In genomic region chr5:21097661-21098060, GRCh38 we compare ENCODE assay signal across 7 cellular contexts.
"Had no signal": no experiment of that assay in that cellular context is flagged by ENCODE, and none has a peak within 500 bp of the region (broad histone marks: within the 10 kb centered on the region; RNA-seq: fewer than 3 reads in every experiment).

No MANE protein-coding gene starts in this region.

- H3K9me3 ChIP-seq: HAP-1 had no signal

- H3K4me3 ChIP-seq: GM23248, HAP-1 had no signal

- H3K9ac ChIP-seq: GM23248 had no signal

- H3K4me1 ChIP-seq: HAP-1 had no signal

- H2AFZ ChIP-seq: GM23248 had no signal

- ATAC-seq: HCT116, HepG2 had no signal

- DNase-seq: GM23248, GOT3, H7, KBM-7 had no signal

- H3K36me3 ChIP-seq: HAP-1 had no signal

- H3K27ac ChIP-seq: GM23248 had no signal
